ENCODE assay signal across 28 cellular contexts in genomic region chr18:45656194-45656593, GRCh38. TPM values are rescaled to one million over a fixed set of nuclear protein-coding genes. Genes with fewer than 3 reads are reported as not detected.
"Had no signal": no experiment of that assay in that cellular context is flagged by ENCODE, and none has a peak within 500 bp of the region (broad histone marks: within the 10 kb centered on the region; RNA-seq: fewer than 3 reads in every experiment).

No MANE protein-coding gene starts in this region.

- H3K27me3 ChIP-seq: ascending aorta, body of pancreas, SJSA1 had no signal

- H3K27ac Mint-ChIP-seq: activated B cell treated with CpG ODN at 0.5 μM for 24 hours; activated CD4-positive, alpha-beta memory T cell treated with anti-CD3 and anti-CD28 coated beads, Interleukin-2, amount 10 ng/mL, durations not matched to agents 7 days and 5 days; activated naive CD4-positive, alpha-beta T cell treated with anti-CD3 and anti-CD28 coated beads, Interleukin-2, amount 10 ng/mL, durations not matched to agents 7 days and 5 days; activated T-helper 17 cell treated with anti-CD3 and anti-CD28 coated beads, Interleukin-2, amount 50 U/mL, for 72 hours had no signal

- H3K9me3 ChIP-seq: ascending aorta, body of pancreas, SJSA1 had no signal

- H3K27me3 Mint-ChIP-seq: activated T-helper 17 cell treated with anti-CD3 and anti-CD28 coated beads, Interleukin-2, amount 50 U/mL, for 72 hours; central memory CD8-positive, alpha-beta T cell had no signal

- H3K9me3 Mint-ChIP-seq: activated B cell treated with CpG ODN at 0.5 μM for 24 hours; activated CD4-positive, alpha-beta memory T cell treated with anti-CD3 and anti-CD28 coated beads, Interleukin-2, amount 10 ng/mL, durations not matched to agents 7 days and 5 days; activated naive CD4-positive, alpha-beta T cell treated with anti-CD3 and anti-CD28 coated beads, Interleukin-2, amount 10 ng/mL, durations not matched to agents 7 days and 5 days; activated T-helper 17 cell treated with anti-CD3 and anti-CD28 coated beads, Interleukin-2, amount 50 U/mL, for 72 hours; central memory CD8-positive, alpha-beta T cell had no signal

- H3K36me3 ChIP-seq: ascending aorta, SJSA1 had no signal

- H3K4me3 Mint-ChIP-seq: activated B cell treated with CpG ODN at 0.5 μM for 24 hours; activated CD4-positive, alpha-beta memory T cell treated with anti-CD3 and anti-CD28 coated beads, Interleukin-2, amount 10 ng/mL, durations not matched to agents 7 days and 5 days; activated naive CD4-positive, alpha-beta T cell treated with anti-CD3 and anti-CD28 coated beads, Interleukin-2, amount 10 ng/mL, durations not matched to agents 7 days and 5 days; activated T-helper 17 cell treated with anti-CD3 and anti-CD28 coated beads, Interleukin-2, amount 50 U/mL, for 72 hours; central memory CD8-positive, alpha-beta T cell; T-helper 17 cell had no signal

- H3K4me1 ChIP-seq: body of pancreas, SJSA1 had no signal

- H3K4me3 ChIP-seq: ascending aorta, body of pancreas, SJSA1 had no signal

- FAIRE-seq: TTC549 had no signal

- H3K4me1 Mint-ChIP-seq: activated B cell treated with CpG ODN at 0.5 μM for 24 hours had no signal

- H3K27ac ChIP-seq: ascending aorta, body of pancreas, SJSA1 had no signal

- DNase-seq: activated B cell treated with CpG ODN at 0.5 μM for 24 hours; activated CD4-positive, alpha-beta memory T cell treated with anti-CD3 and anti-CD28 coated beads, Interleukin-2, amount 10 ng/mL, durations not matched to agents 7 days and 5 days; activated CD4-positive, alpha-beta T cell treated with anti-CD3 and anti-CD28 coated beads for 1 hour; activated CD4-positive, alpha-beta T cell treated with anti-CD3 and anti-CD28 coated beads, Interleukin-2, amount 50 U/mL, for 1 hour; activated gamma-delta T cell; activated naive CD4-positive, alpha-beta T cell treated with anti-CD3 and anti-CD28 coated beads, Interleukin-2, amount 10 ng/mL, durations not matched to agents 7 days and 5 days; activated T-cell treated with anti-CD3 and anti-CD28 coated beads for 4 hours; activated T-cell treated with anti-CD3 and anti-CD28 coated beads, Interleukin-2, amount 50 U/mL, for 48 hours; amniotic stem cell; body of pancreas; cortex of kidney; MM.1S; NCI-H1092 treated with DMSO at 0.1 percent for 48 hours; NCI-H1436; NCI-H1694 treated with DMSO at 0.1 percent for 48 hours; NCI-H2029 treated with DMSO at 0.1 percent for 48 hours; NCI-H345; NCI-H510A; NCI-H69; NK-92 treated with Interleukin-12 subunit alpha and Interleukin-12 subunit beta, amount 100 ng/mL, for 24 hours; T-helper 17 cell; T-helper 9 cell had no signal

RNA-seq across cellular contexts. Expression of gene SLC14A2, which starts 40.9 kb away (rescaled TPM):
- total RNA-seq: activated B cell treated with CpG ODN at 0.5 μM for 24 hours, ascending aorta, body of pancreas, OCI-LY7, SJSA1 had no signal
